Comparison of ENCODE assay signal across 8 cellular contexts in genomic region chr6:166382500-166382932, GRCh38.
DNase-seq lines count a peak whose midpoint lies in the region; ATAC-seq and TF ChIP-seq lines count a peak whose summit lies in the region.

No MANE protein-coding gene starts in this region.

- H3K4me1 ChIP-seq in iPS DF 6.9 (ENCODE audit: control insufficient read depth, insufficient read depth, low read length): peaks cover 2% of the 10 kb centered on the region; the same call in 1 of the 2 replicates

- WGBS in iPS DF 6.9 (ENCODE audit: insufficient coverage, insufficient read length): no CpG with 5 or more reads among the region's 46 CpGs

- no peaks in the 10 kb centered on the region for H3K36me3 ChIP-seq in iPS DF 6.9 (ENCODE audit: control insufficient read depth, insufficient read depth, low read length)

- no peaks in the 10 kb centered on the region for H3K9me3 ChIP-seq in iPS DF 6.9 (ENCODE audit: control insufficient read depth, insufficient read depth, low read length)

- no peaks in the 10 kb centered on the region for H3K27me3 ChIP-seq in iPS DF 6.9 (ENCODE audit: control insufficient read depth, insufficient read depth, low read length)

- peak overlapping the region; percentile 88 for H3K4me3 ChIP-seq in iPS DF 6.9 (ENCODE audit: low read length)

- H3K4me1 Mint-ChIP-seq in stimulated activated naive CD8-positive, alpha-beta T cell treated with anti-CD3 and anti-CD28 coated beads, Interleukin-15, Interleukin-2, amounts not matched to agents 100 ng/mL and 50 ng/mL, for 24 hours (ENCODE audit: low read depth): peaks cover 17% of the 10 kb centered on the region

- no peaks in the 10 kb centered on the region for H3K27me3 Mint-ChIP-seq in stimulated activated naive CD8-positive, alpha-beta T cell treated with anti-CD3 and anti-CD28 coated beads, Interleukin-15, Interleukin-2, amounts not matched to agents 100 ng/mL and 50 ng/mL, for 24 hours

- DNase-seq in activated T-helper 1 cell treated with Interleukin-2 at 50 U/mL for 16 hours (ENCODE audit: low read depth) (peak; percentile 3), iPS DF 6.9 (ENCODE audit: low read depth, low spot score) (no peak), NCI-H187 treated with DMSO at 0.1 percent for 48 hours (lab: John Stamatoyannopoulos, UW) (no peak), NCI-H446 (lab: John Stamatoyannopoulos, UW) (no peak)
- DNase-seq in activated CD8-positive, alpha-beta memory T cell treated with anti-CD3 and anti-CD28 coated beads, Interleukin-2, amount 50 U/mL, for 48 hours: no peak

- no peaks in the 10 kb centered on the region for H3K9me3 Mint-ChIP-seq in stimulated activated naive CD8-positive, alpha-beta T cell treated with anti-CD3 and anti-CD28 coated beads, Interleukin-15, Interleukin-2, amounts not matched to agents 100 ng/mL and 50 ng/mL, for 24 hours

- TF ChIP-seq POLR2A in GM18526 (IDR thresholded peaks at IDR 0.05; ENCODE audit: extremely low read depth, insufficient read length): peak; percentile 59

- H3K27ac Mint-ChIP-seq in stimulated activated naive CD8-positive, alpha-beta T cell treated with anti-CD3 and anti-CD28 coated beads, Interleukin-15, Interleukin-2, amounts not matched to agents 100 ng/mL and 50 ng/mL, for 24 hours: peak overlapping the region; percentile 78

- H3K27ac ChIP-seq in iPS DF 6.9 (ENCODE audit: low read length): no peak overlapping the region

- ATAC-seq in HG02938 (IDR thresholded peaks at IDR 0.05; ENCODE audit: unreplicated experiment): peak; percentile 7

- H3K4me3 Mint-ChIP-seq in stimulated activated naive CD8-positive, alpha-beta T cell treated with anti-CD3 and anti-CD28 coated beads, Interleukin-15, Interleukin-2, amounts not matched to agents 100 ng/mL and 50 ng/mL, for 24 hours: peak overlapping the region; percentile 91

- H3K36me3 Mint-ChIP-seq in stimulated activated naive CD8-positive, alpha-beta T cell treated with anti-CD3 and anti-CD28 coated beads, Interleukin-15, Interleukin-2, amounts not matched to agents 100 ng/mL and 50 ng/mL, for 24 hours (ENCODE audit: low read depth): no peaks in the 10 kb centered on the region
